8 cellular contexts compared by ENCODE assay signal in the genomic region with DNA sequence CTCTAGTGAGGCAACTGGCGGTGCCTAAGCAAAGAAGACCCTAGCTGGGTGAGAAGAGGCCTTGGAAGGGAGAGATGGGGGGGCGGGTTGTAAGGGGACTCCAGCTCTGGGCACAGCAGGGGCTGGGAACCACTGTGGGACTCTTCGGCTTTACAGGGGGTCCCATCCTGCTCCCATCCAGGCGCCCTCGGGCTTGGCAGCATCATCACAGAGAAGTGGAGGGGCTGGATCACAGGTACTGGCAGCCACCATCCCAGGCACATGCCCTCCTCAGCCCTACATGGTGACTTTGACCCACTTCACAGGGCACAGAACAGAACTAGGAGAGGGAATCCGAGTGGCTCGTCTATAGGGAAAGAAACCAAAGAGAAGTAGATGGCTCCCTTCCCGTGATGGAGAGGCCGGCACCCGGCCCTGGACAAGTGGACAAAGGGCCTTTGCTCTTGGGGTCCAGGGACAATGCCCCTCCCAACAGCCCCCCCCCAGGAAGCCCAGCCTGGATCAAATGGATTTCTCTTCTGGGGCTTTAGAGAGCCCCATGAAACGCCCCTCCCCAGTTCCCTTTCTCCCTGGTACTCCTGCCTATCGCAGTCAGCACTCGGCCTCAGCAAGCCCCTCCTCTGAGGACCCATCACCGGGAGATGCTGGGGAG. TPM values are rescaled to one million over a fixed set of nuclear protein-coding genes. Genes with fewer than 3 reads are reported as not detected.
DNase-seq lines count a peak whose midpoint lies in the region; ATAC-seq and TF ChIP-seq lines count a peak whose summit lies in the region.

No MANE protein-coding gene starts in this region.

- peak overlapping the region; percentile 15; the same call in 1 of the 2 replicates for H3K27ac ChIP-seq in SJCRH30

- H3K9me3 ChIP-seq in SJCRH30 (replicated peaks), result no peaks in the 10 kb centered on the region

- H3K4me1 ChIP-seq in SJCRH30, result peaks cover 9% of the 10 kb centered on the region

- ATAC-seq in sciatic nerve, result peak; percentile 1
- no peak for ATAC-seq in HG03045 (IDR thresholded peaks at IDR 0.05; ENCODE audit: unreplicated experiment)

- H3K4me3 ChIP-seq in GM12864 (ENCODE audit: low read depth, low read length), result peak overlapping the region; percentile 62
- H3K4me3 ChIP-seq in SJCRH30, result peak overlapping the region; percentile 70
- peak overlapping the region; percentile 86 for H3K4me3 ChIP-seq in fibroblast of the aortic adventitia (ENCODE audit: low read depth, low read length)

- H3K36me3 ChIP-seq in SJCRH30, result no peaks in the 10 kb centered on the region

- intact Hi-C loops in sciatic nerve (cut with DNase I), result loop anchor here (5.0 kb wide), 1 partner anchor 82 kb away; no protein-coding TSS in a partner anchor

- DNase-seq in GM12864 (ENCODE audit: low read depth) (no peak), SJCRH30 (no peak), fibroblast of the aortic adventitia (ENCODE audit: low read depth) (no peak), sciatic nerve (ENCODE audit: low spot score) (no peak), NCI-H2227 (lab: John Stamatoyannopoulos, UW; ENCODE audit: unreplicated experiment) (no peak), medulla oblongata (ENCODE audit: extremely low spot score) (no peak), NCI-H69 (lab: John Stamatoyannopoulos, UW) (no peak)

- H3K27me3 ChIP-seq in SJCRH30, result no peaks in the 10 kb centered on the region

- TF ChIP-seq CTCF in GM12864 (IDR thresholded peaks at IDR 0.05; ENCODE audit: low read depth, low read length, missing control alignments) (no peak), fibroblast of the aortic adventitia (IDR thresholded peaks at IDR 0.05; ENCODE audit: insufficient read depth, low read length) (no peak)

RNA-seq across cellular contexts. Expression of a gene that starts 54.0 kb away (rescaled TPM):
- 73.2 and 74.5 TPM in 2 replicates for total RNA-seq in SJCRH30 (2014; rRNA removed; shearing (Covaris generic))
- 30.7 and 90.4 TPM in 2 replicates for total RNA-seq in fibroblast of the aortic adventitia (ENCODE audit: low replicate concordance)
- 117 TPM for total RNA-seq in sciatic nerve
